6 cellular contexts compared by ENCODE assay signal in the genomic region with DNA sequence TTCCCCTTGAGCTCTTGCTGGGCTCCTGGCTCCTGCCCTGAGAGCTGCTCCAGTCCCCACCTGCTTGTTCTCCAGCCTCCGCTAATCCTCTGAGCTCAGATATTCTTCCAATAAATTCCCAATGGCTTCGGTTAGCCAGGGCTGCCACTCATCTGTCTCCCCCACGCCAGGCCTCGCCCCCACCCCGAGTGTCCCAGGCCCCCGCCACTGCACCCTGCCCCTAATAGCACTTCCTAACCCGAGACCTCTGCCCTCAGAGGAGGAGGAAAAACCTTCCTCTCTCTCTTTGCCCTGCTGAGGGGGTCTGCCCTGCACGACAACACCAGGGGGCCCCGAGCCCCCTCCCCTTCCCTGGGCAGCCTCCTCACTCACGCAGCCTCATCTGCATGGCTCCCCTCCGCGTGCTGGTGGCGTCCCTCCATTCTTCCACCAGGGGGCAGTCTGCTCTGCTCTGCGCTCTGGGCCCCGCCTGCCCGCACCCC. TPM values are rescaled to one million over a fixed set of nuclear protein-coding genes. Genes with fewer than 3 reads are reported as not detected.
DNase-seq lines count a peak whose midpoint lies in the region; ATAC-seq and TF ChIP-seq lines count a peak whose summit lies in the region.

No MANE protein-coding gene starts in this region.

- H3K4me3 ChIP-seq in left ventricle myocardium inferior, result no peak overlapping the region
- H3K4me3 ChIP-seq in transverse colon, result no peak overlapping the region
- H3K4me3 ChIP-seq in lower leg skin (ENCODE audit: low read depth, poor library complexity, severe bottlenecking), result no peak overlapping the region

- TF ChIP-seq CTCF in left ventricle myocardium inferior (IDR thresholded peaks at IDR 0.05; ENCODE audit: borderline replicate concordance) (peak; percentile 49), transverse colon (IDR thresholded peaks at IDR 0.05) (peak; percentile 44 to 62 (median 48)), lower leg skin (IDR thresholded peaks at IDR 0.05) (no peak)

- no peak for ATAC-seq in HG03097 (IDR thresholded peaks at IDR 0.05; ENCODE audit: low FRiP score, unreplicated experiment)

- intact Hi-C loops in left ventricle myocardium inferior (cut with micrococcal nuclease) (no loop called here), transverse colon (cut with DNase I; ENCODE audit: low total_unique reads) (no loop called here), lower leg skin (cut with DNase I; ENCODE audit: low total_unique reads) (no loop called here)

- H3K9me3 ChIP-seq in left ventricle myocardium inferior (replicated peaks) (peaks cover 11% of the 10 kb centered on the region), transverse colon (no peaks in the 10 kb centered on the region)

- no peak for TF ChIP-seq EP300 in transverse colon (IDR thresholded peaks at IDR 0.05; ENCODE audit: low read depth)

- no peak overlapping the region for H3K27ac ChIP-seq in left ventricle myocardium inferior (replicated peaks)
- H3K27ac ChIP-seq in transverse colon, result no peak overlapping the region

- in situ Hi-C loops in transverse colon (cut with MboI; ENCODE audit: low pct_ligation_motif_present in 1 of 4, low pct_unique_long_range_greater_than_20kb in 1 of 4, low sequenced_read_pairs in 3 of 4), result no loop called here

- DNase-seq in HT-29 (ENCODE audit: low spot score) (peak; percentile 34), left ventricle myocardium inferior (no peak), transverse colon (peak; percentile 60), lower leg skin (ENCODE audit: low spot score in 2 of 2) (no peak)
- DNase-seq in activated CD4-positive, alpha-beta T cell treated with anti-CD3 and anti-CD28 coated beads for 4 hours, result peak; percentile 46 to 51

- H3K4me1 ChIP-seq in left ventricle myocardium inferior (peaks cover 11% of the 10 kb centered on the region), transverse colon (peaks cover 0 to 8% (median 3%) of the 10 kb centered on the region in 4 donors)

- 0 to 13% methylated on average over 2 to 12 of the region's 16 CpGs for WGBS in transverse colon (ENCODE audit: low coverage in 1 of 2), 2 donors
- 15 to 21% methylated on average over 13 to 16 of the region's 16 CpGs for WGBS in lower leg skin, 2 donors

- no peak for TF ChIP-seq POLR2A in transverse colon (IDR thresholded peaks at IDR 0.05)
- TF ChIP-seq POLR2A in lower leg skin (IDR thresholded peaks at IDR 0.05), result no peak

- peaks cover 13% of the 10 kb centered on the region for H3K27me3 ChIP-seq in left ventricle myocardium inferior (ENCODE audit: low read depth)
- peaks cover 32% of the 10 kb centered on the region for H3K27me3 ChIP-seq in transverse colon

- H3K36me3 ChIP-seq in left ventricle myocardium inferior (no peaks in the 10 kb centered on the region), transverse colon (no peaks in the 10 kb centered on the region)

RNA-seq across cellular contexts. Expression of gene LCN15, which starts 5.4 kb away (rescaled TPM):
- total RNA-seq in HT-29 (2014; rRNA removed; shearing (Covaris generic)), result 0.60 TPM in 1 of 2 replicates, not detected in the other
- total RNA-seq in left ventricle myocardium inferior (0.41 TPM), transverse colon (10 to 100 TPM in 1 of 4 donors, 1 to 10 TPM in 1, not detected in 2; 6.4 to 11.9 TPM), lower leg skin (not detected)

RNA-seq across cellular contexts. Expression of gene LCN8, which starts 11.7 kb away (rescaled TPM):
- not detected in 2 replicates for total RNA-seq in HT-29 (2014; rRNA removed; shearing (Covaris generic))
- total RNA-seq in left ventricle myocardium inferior (not detected), transverse colon (not detected), lower leg skin (not detected)

RNA-seq across cellular contexts. Expression of gene TMEM141, which starts 21.4 kb away (rescaled TPM):
- 357 and 376 TPM in 2 replicates for total RNA-seq in HT-29 (2014; rRNA removed; shearing (Covaris generic))
- total RNA-seq in left ventricle myocardium inferior (71.4 TPM), transverse colon (100 to 1,000 TPM; 179 to 392 (median 224) TPM), lower leg skin (100 to 1,000 TPM in 2 of 4 donors, 10 to 100 TPM in 2; 67.7 to 120 (median 91.3) TPM)

RNA-seq across cellular contexts. Expression of gene LCN6, which starts 21.4 kb away (rescaled TPM):
- not detected in 2 replicates for total RNA-seq in HT-29 (2014; rRNA removed; shearing (Covaris generic))
- total RNA-seq in left ventricle myocardium inferior, result 14.6 TPM
- 1 to 10 TPM in 2 of 4 donors, not detected in 2; 1.1 to 2.9 TPM for total RNA-seq in transverse colon
- 1 to 10 TPM in 2 of 4 donors, not detected in 2; 6.3 to 7.3 TPM for total RNA-seq in lower leg skin

RNA-seq across cellular contexts. Expression of gene CCDC183, which starts 26.4 kb away (rescaled TPM):
- 9.0 and 10.4 TPM in 2 replicates for total RNA-seq in HT-29 (2014; rRNA removed; shearing (Covaris generic))
- 2.1 TPM for total RNA-seq in left ventricle myocardium inferior
- 100 to 1,000 TPM in 1 of 4 donors, 10 to 100 TPM in 3; 25.2 to 161 (median 63.5) TPM for total RNA-seq in transverse colon
- total RNA-seq in lower leg skin, result 1 to 10 TPM in 3 of 4 donors, under 1 TPM in 1; 0.37 to 9.1 (median 2.0) TPM

Comparison
In these comparisons a context has a peak if more than half of its experiments do, and no peak if none do; other contexts are left out.
1. DNase-seq: peak in HT-29 (single experiment), activated CD4-positive, alpha-beta T cell treated with anti-CD3 and anti-CD28 coated beads for 4 hours (2 of 2) and transverse colon (single experiment); none in left ventricle myocardium inferior (single experiment) and lower leg skin (0 of 2).
2. CTCF ChIP-seq: peak in left ventricle myocardium inferior (single experiment) and transverse colon (5 of 5); none in lower leg skin (0 of 3).